ENCODE assay signal across 8 cellular contexts in the genomic region with DNA sequence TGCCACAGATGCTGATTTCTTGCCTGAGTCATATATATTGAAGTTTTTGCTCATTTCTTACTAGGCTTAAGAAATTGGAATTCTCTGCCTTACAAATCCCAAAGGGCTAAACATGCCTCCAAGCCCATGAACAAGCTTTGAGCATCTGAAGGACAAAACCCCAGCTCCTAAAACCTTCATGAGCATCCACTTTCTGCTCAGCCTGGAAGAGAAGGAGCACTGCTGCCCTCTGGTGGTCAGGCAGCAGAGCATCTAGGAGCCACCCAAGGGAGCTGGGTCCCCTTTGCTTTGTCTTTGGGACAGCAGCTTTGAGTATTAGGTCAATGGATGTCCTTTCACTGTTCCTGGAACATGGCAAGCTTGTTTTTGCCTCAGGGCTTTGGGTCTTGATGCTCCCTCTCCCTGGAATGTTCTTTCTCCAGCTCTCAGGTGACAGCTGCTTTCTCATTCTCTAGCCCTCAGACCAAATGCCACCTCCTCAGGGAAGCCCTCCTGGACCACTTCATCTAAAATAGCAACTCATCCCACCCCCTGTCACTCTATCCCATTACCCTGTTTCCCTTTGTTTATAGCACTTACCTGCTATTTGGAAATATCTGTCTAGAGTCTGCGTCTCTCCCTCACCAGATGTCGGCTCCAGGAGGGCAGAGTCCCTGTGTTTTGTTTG. TPM values are rescaled to one million over a fixed set of nuclear protein-coding genes. Genes with fewer than 3 reads are reported as not detected.
A peak's percentile ranks its signal among the peaks of the same experiment; 100 is the strongest.
DNase-seq lines count a peak whose midpoint lies in the region; ATAC-seq and TF ChIP-seq lines count a peak whose summit lies in the region.

No MANE protein-coding gene starts in this region.

- POLR2A ChIA-PET in OCI-LY7 (lab: Charles Lee) = interaction anchor here (0.5 to 1.2 kb wide), 3 partner anchors 8 to 469 kb away, joined by 3 read pairs; no protein-coding TSS in a partner anchor
- POLR2A ChIA-PET in naive thymus-derived CD4-positive, alpha-beta T cell (lab: Charles Lee) = interaction anchor here (1.7 kb wide), 1 partner anchor 186 kb away, joined by 6 read pairs; no protein-coding TSS in a partner anchor

- H4K20me1 ChIP-seq in OCI-LY7 (ENCODE audit: insufficient read depth, low read length) = no peaks in the 10 kb centered on the region

- no peaks in the 10 kb centered on the region for H3K79me2 ChIP-seq in OCI-LY7 (ENCODE audit: insufficient read depth, low read depth, low read length)

- H3K4me3 Mint-ChIP-seq in naive thymus-derived CD4-positive, alpha-beta T cell = no peak overlapping the region

- no peak overlapping the region for H3K4me2 ChIP-seq in OCI-LY7 (ENCODE audit: low read length)

- H3K9me2 ChIP-seq in OCI-LY7 (ENCODE audit: insufficient read depth, low read length) = no peaks in the 10 kb centered on the region

- BruUV-seq in OCI-LY7 (replicated peaks; lab: Mats Ljungman, UMichigan) = no TSS peak

- no peak overlapping the region for H3K27ac Mint-ChIP-seq in naive thymus-derived CD4-positive, alpha-beta T cell

- H3K9me3 Mint-ChIP-seq in naive thymus-derived CD4-positive, alpha-beta T cell = peaks cover 0 to 21% (median 0%) of the 10 kb centered on the region in 11 donors

- H3K27me3 Mint-ChIP-seq in naive thymus-derived CD4-positive, alpha-beta T cell = peaks cover 0 to 2% (median 0%) of the 10 kb centered on the region in 5 donors

- no peak overlapping the region for H3K4me3 ChIP-seq in OCI-LY7 (ENCODE audit: low read depth, low read length, poor library complexity, severe bottlenecking)
- no peak overlapping the region for H3K4me3 ChIP-seq in naive thymus-derived CD4-positive, alpha-beta T cell (ENCODE audit: low read length)

- ATAC-seq in esophagus mucosa (peak; percentile 72), GM19395 (IDR thresholded peaks at IDR 0.05; ENCODE audit: unreplicated experiment) (no peak)
- peak; percentile 82 for ATAC-seq in naive thymus-derived CD4-positive, alpha-beta T cell

- H3K36me3 ChIP-seq in OCI-LY7 (ENCODE audit: insufficient read depth, low read length) = no peaks in the 10 kb centered on the region
- no peaks in the 10 kb centered on the region for H3K36me3 ChIP-seq in naive thymus-derived CD4-positive, alpha-beta T cell (ENCODE audit: control insufficient read depth in 2 of 3, insufficient read depth in 3 of 3, low read length in 3 of 3)

- H3K27ac ChIP-seq in OCI-LY7 (ENCODE audit: low read depth, low read length, poor library complexity, severe bottlenecking) = no peak overlapping the region
- no peak overlapping the region for H3K27ac ChIP-seq in naive thymus-derived CD4-positive, alpha-beta T cell (ENCODE audit: low read depth, low read length)

- peak; percentile 98 for TF ChIP-seq CTCF in OCI-LY7 (conservative IDR thresholded peaks at IDR 0.05; ENCODE audit: low read length)

- intact Hi-C loops in OCI-LY7 (cut with micrococcal nuclease; ENCODE audit: unreplicated experiment) = loop anchor here (1.0 to 2.0 kb wide), 3 partner anchors 58 to 319 kb away; no protein-coding TSS in a partner anchor
- intact Hi-C loops in naive thymus-derived CD4-positive, alpha-beta T cell (cut with micrococcal nuclease) = loop anchor here (1.0 kb wide), 5 partner anchors 58 to 386 kb away; no protein-coding TSS in a partner anchor

- peak; percentile 86 for DNase-seq in DMS79 treated with DMSO at 0.1 percent for 48 hours (lab: John Stamatoyannopoulos, UW)
- DNase-seq in KBM-7 = peak; percentile 84
- peak; percentile 83 for DNase-seq in OCI-LY7 (ENCODE audit: low spot score)
- peak; percentile 74 for DNase-seq in activated T-cell treated with anti-CD3 and anti-CD28 coated beads for 1 hour (ENCODE audit: low read depth)
- peak; percentile 45 to 78 (median 68) for DNase-seq in naive thymus-derived CD4-positive, alpha-beta T cell
- peak; percentile 52 for DNase-seq in stimulated activated CD8-positive, alpha-beta memory T cell treated with anti-CD3 and anti-CD28 coated beads, Interleukin-7, amount 100 ng/mL, for 24 hours (ENCODE audit: low read depth)

- peaks cover 0 to 6% (median 0%) of the 10 kb centered on the region in 5 donors for H3K36me3 Mint-ChIP-seq in naive thymus-derived CD4-positive, alpha-beta T cell

- 0 out of 2 replicates have a peak, but pooled peaks cover 5% of the 10 kb centered on the region for H3K9me3 ChIP-seq in OCI-LY7 (ENCODE audit: low read length)
- H3K9me3 ChIP-seq in naive thymus-derived CD4-positive, alpha-beta T cell (ENCODE audit: control insufficient read depth in 2 of 3, low read length in 3 of 3) = no peaks in the 10 kb centered on the region

- H3K4me1 ChIP-seq in OCI-LY7 (ENCODE audit: insufficient read depth, low read length, poor library complexity, severe bottlenecking) = no peaks in the 10 kb centered on the region
- H3K4me1 ChIP-seq in naive thymus-derived CD4-positive, alpha-beta T cell (ENCODE audit: control insufficient read depth in 2 of 2, insufficient read depth in 2 of 2, low read length in 2 of 2) = no peaks in the 10 kb centered on the region

- no peak overlapping the region for H2AFZ ChIP-seq in OCI-LY7 (ENCODE audit: low read length)

- H3K4me1 Mint-ChIP-seq in naive thymus-derived CD4-positive, alpha-beta T cell = peaks cover 0 to 2% (median 0%) of the 10 kb centered on the region in 7 donors

- no peaks in the 10 kb centered on the region for H3K27me3 ChIP-seq in naive thymus-derived CD4-positive, alpha-beta T cell (ENCODE audit: control insufficient read depth in 2 of 2, insufficient read depth in 2 of 2, low read length in 2 of 2)

- in situ Hi-C loops in KBM-7 (cut with MboI; ENCODE audit: low pct_unique_long_range_greater_than_20kb, low sequenced_read_pairs) = no loop called here

- CTCF ChIA-PET in OCI-LY7 (lab: Charles Lee; ENCODE audit: unreplicated experiment) = interaction anchor here (0.6 to 1.7 kb wide), 16 partner anchors 12 to 319 kb away, joined by 3 to 16 read pairs (median 4); a partner anchor contains a TSS
- CTCF ChIA-PET in naive thymus-derived CD4-positive, alpha-beta T cell (lab: Charles Lee) = interaction anchor here (0.5 to 8.4 kb wide), 34 partner anchors 9 to 854 kb away, joined by 3 to 169 read pairs (median 4); a partner anchor contains a TSS

RNA-seq across cellular contexts. Expression of a gene that starts 25.7 kb away (rescaled TPM):
- not detected in 2 replicates for total RNA-seq in OCI-LY7 (2014; rRNA removed; shearing (Covaris generic))
- total RNA-seq in OCI-LY7 (2022) (not detected in 2 replicates), esophagus mucosa (18.9 TPM)
- under 1 TPM in 3 of 5 experiments, not detected in 2; 0.24 to 0.76 (median 0.35) TPM for total RNA-seq in naive thymus-derived CD4-positive, alpha-beta T cell
- not detected for polyA plus RNA-seq in naive thymus-derived CD4-positive, alpha-beta T cell

RNA-seq across cellular contexts. Expression of a gene that starts 34.2 kb away (rescaled TPM):
- not detected in 2 replicates for total RNA-seq in OCI-LY7 (2014; rRNA removed; shearing (Covaris generic))
- total RNA-seq in OCI-LY7 (2022) (not detected in 2 replicates), esophagus mucosa (2.3 TPM)
- total RNA-seq in naive thymus-derived CD4-positive, alpha-beta T cell = not detected
- not detected for polyA plus RNA-seq in naive thymus-derived CD4-positive, alpha-beta T cell

RNA-seq across cellular contexts. Expression of a gene that starts 46.2 kb away (rescaled TPM):
- total RNA-seq in OCI-LY7 (2014; rRNA removed; shearing (Covaris generic)) = not detected in 2 replicates
- total RNA-seq in OCI-LY7 (2022) = not detected in 2 replicates
- total RNA-seq in esophagus mucosa = 0.12 TPM
- total RNA-seq in naive thymus-derived CD4-positive, alpha-beta T cell = not detected
- not detected for polyA plus RNA-seq in naive thymus-derived CD4-positive, alpha-beta T cell

Comparison
In these comparisons a context has a peak if more than half of its experiments do, and no peak if none do; other contexts are left out.
1. RNA of a gene that starts 25.7 kb away (total RNA-seq): 18.9 TPM in esophagus mucosa (single experiment); 0.24 to 0.76 TPM in naive thymus-derived CD4-positive, alpha-beta T cell and not detected in OCI-LY7; every median in the first group is over 10 times any median in the second.
2. Peak in every context shown above with its lines, with median percentiles within 50 percentile points of each other: DNase-seq.